23 cellular contexts compared by ENCODE assay signal in the genomic region with DNA sequence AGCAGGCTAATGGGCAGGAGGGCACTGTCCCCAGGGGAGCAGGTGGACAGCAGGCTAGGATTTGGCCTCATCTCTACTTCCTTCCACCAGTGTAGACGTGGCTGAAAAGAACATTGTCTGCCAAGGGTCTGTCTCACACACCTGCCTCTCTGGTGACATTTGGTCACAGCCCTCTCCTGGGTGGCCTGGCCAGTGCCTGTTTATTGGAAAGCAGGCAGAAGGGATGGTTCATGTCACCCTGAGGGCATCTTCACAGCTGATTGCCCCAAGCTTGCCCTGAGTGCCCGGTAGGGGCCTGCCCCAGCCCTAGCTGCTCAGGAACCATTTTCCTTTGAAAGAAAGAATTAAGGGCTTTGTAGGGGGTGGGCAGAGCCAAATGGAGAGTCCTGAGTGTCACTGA.
"Had no signal": no experiment of that assay in that cellular context is flagged by ENCODE, and none has a peak within 500 bp of the region (broad histone marks: within the 10 kb centered on the region; RNA-seq: fewer than 3 reads in every experiment).

No MANE protein-coding gene starts in this region.

- H3K4me1 Mint-ChIP-seq: activated CD4-positive, alpha-beta T cell treated with anti-CD3 and anti-CD28 coated beads, Interleukin-2, amount 10 ng/mL, durations not matched to agents 24 days and 14 days; activated CD8-positive, alpha-beta memory T cell treated with anti-CD3 and anti-CD28 coated beads, Interleukin-2, amount 10 ng/mL, durations not matched to agents 7 days and 5 days; activated naive CD8-positive, alpha-beta T cell treated with anti-CD3 and anti-CD28 coated beads, Interleukin-2, amount 50 U/mL, for 24 hours had no signal

- H3K4me3 Mint-ChIP-seq: activated CD4-positive, alpha-beta T cell treated with anti-CD3 and anti-CD28 coated beads, Interleukin-2, amount 10 ng/mL, durations not matched to agents 24 days and 14 days; activated CD8-positive, alpha-beta memory T cell treated with anti-CD3 and anti-CD28 coated beads, Interleukin-2, amount 10 ng/mL, durations not matched to agents 7 days and 5 days; activated naive CD8-positive, alpha-beta T cell treated with anti-CD3 and anti-CD28 coated beads, Interleukin-2, amount 50 U/mL, for 24 hours; activated T-cell treated with anti-CD3 and anti-CD28 coated beads, Interleukin-2, amount 50 U/mL, for 24 hours; brain; T-helper 17 cell; WTC11 had no signal

- ATAC-seq: activated CD8-positive, alpha-beta memory T cell treated with anti-CD3 and anti-CD28 coated beads, Interleukin-2, amount 10 ng/mL, durations not matched to agents 7 days and 5 days; activated naive CD4-positive, alpha-beta T cell treated with anti-CD3 and anti-CD28 coated beads, Interleukin-2, amount 50 U/mL, for 72 hours; activated naive CD8-positive, alpha-beta T cell treated with anti-CD3 and anti-CD28 coated beads, Interleukin-2, amount 50 U/mL, for 24 hours; T-helper 17 cell; WTC11 had no signal

- H3K36me3 Mint-ChIP-seq: activated CD8-positive, alpha-beta memory T cell treated with anti-CD3 and anti-CD28 coated beads, Interleukin-2, amount 10 ng/mL, durations not matched to agents 7 days and 5 days; activated naive CD4-positive, alpha-beta T cell treated with anti-CD3 and anti-CD28 coated beads, Interleukin-2, amount 50 U/mL, for 72 hours; brain; WTC11 had no signal

- H3K27ac Mint-ChIP-seq: activated CD4-positive, alpha-beta T cell treated with anti-CD3 and anti-CD28 coated beads, Interleukin-2, amount 10 ng/mL, durations not matched to agents 24 days and 14 days; activated CD8-positive, alpha-beta memory T cell treated with anti-CD3 and anti-CD28 coated beads, Interleukin-2, amount 10 ng/mL, durations not matched to agents 7 days and 5 days; activated naive CD8-positive, alpha-beta T cell treated with anti-CD3 and anti-CD28 coated beads, Interleukin-2, amount 50 U/mL, for 24 hours; activated T-cell treated with anti-CD3 and anti-CD28 coated beads, Interleukin-2, amount 50 U/mL, for 24 hours; T-helper 17 cell; WTC11 had no signal

- DNase-seq: activated CD4-positive, alpha-beta T cell treated with anti-CD3 and anti-CD28 coated beads, Interleukin-2, amount 10 ng/mL, durations not matched to agents 24 days and 14 days; activated CD4-positive, alpha-beta T cell treated with anti-CD3 and anti-CD28 coated beads, Interleukin-2, amount 50 U/mL, for 48 hours; activated CD4-positive, CD25-positive, alpha-beta regulatory T cell treated with anti-CD3 and anti-CD28 coated beads, Interleukin-2, amount 50 U/mL, for 72 hours; activated CD8-positive, alpha-beta memory T cell treated with anti-CD3 and anti-CD28 coated beads, Interleukin-2, amount 10 ng/mL, durations not matched to agents 7 days and 5 days; activated effector memory CD4-positive, alpha-beta T cell treated with anti-CD3 and anti-CD28 coated beads, Interleukin-2, amount 50 U/mL, for 16 hours; activated naive CD4-positive, alpha-beta T cell treated with Interleukin-2 at 50 U/mL for 16 hours; activated naive CD8-positive, alpha-beta T cell treated with anti-CD3 and anti-CD28 coated beads, Interleukin-2, amount 50 U/mL, for 24 hours; activated T-cell treated with anti-CD3 and anti-CD28 coated beads, Interleukin-2, amount 50 U/mL, for 24 hours; amniotic stem cell; KG1; NCI-H1048; NCI-H146; NCI-H187 treated with DMSO at 0.1 percent for 48 hours; NCI-H2107; NCI-H2171 treated with DMSO at 0.1 percent for 48 hours; NCI-H226; NCI-H526; SHP77; T-helper 17 cell; T-helper 9 cell had no signal

- H3K9me3 Mint-ChIP-seq: activated CD4-positive, alpha-beta T cell treated with anti-CD3 and anti-CD28 coated beads, Interleukin-2, amount 10 ng/mL, durations not matched to agents 24 days and 14 days; activated naive CD4-positive, alpha-beta T cell treated with anti-CD3 and anti-CD28 coated beads, Interleukin-2, amount 50 U/mL, for 72 hours; activated naive CD8-positive, alpha-beta T cell treated with anti-CD3 and anti-CD28 coated beads, Interleukin-2, amount 50 U/mL, for 24 hours; activated T-cell treated with anti-CD3 and anti-CD28 coated beads, Interleukin-2, amount 50 U/mL, for 24 hours; WTC11 had no signal

- H3K27me3 Mint-ChIP-seq: activated CD4-positive, alpha-beta T cell treated with anti-CD3 and anti-CD28 coated beads, Interleukin-2, amount 10 ng/mL, durations not matched to agents 24 days and 14 days; activated CD8-positive, alpha-beta memory T cell treated with anti-CD3 and anti-CD28 coated beads, Interleukin-2, amount 10 ng/mL, durations not matched to agents 7 days and 5 days; activated naive CD8-positive, alpha-beta T cell treated with anti-CD3 and anti-CD28 coated beads, Interleukin-2, amount 50 U/mL, for 24 hours; activated T-cell treated with anti-CD3 and anti-CD28 coated beads, Interleukin-2, amount 50 U/mL, for 24 hours; brain had no signal
